7 cellular contexts compared by ENCODE assay signal in the genomic region with DNA sequence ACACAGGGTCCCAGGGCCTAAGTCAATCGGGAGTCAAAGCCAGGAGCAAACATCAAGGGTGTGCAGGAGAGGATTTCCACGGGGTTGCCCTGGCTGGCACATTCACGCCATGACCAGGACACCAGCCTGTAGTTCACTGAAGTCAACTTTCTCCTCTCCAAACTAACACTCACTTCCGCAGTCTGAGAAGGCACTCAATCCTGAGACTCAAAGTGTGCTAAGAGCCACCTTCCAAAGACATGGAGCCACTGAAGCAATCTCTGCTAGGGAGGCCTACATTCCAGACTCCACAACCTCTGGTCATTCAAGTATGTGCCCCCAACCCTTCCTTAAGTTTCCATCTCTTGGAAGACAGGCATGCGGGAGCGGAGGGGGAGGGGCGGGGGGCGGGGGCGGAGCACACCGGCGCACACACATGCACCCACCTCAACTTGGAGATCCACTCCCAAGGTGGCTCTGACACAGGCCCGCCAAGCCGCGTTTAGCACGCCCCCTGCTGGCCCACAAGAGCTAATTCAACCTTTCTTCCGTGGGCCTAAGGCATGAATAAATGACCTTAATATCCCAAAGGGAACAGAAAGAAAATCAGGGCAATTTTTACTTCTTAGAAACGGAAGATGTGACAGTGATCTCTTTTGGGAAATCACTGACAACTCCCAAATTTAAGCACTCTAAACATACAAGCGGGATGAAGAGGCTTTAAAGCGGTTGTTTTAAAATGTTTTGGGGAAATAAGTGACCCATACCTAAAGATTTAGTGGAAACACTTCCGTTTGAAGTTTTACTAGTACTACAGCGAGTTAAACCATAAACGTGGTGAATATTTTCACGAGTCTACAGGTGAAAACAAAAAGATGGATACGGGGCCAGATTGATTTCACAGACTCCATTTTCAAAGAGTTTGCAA. TPM values are rescaled to one million over a fixed set of nuclear protein-coding genes. Genes with fewer than 3 reads are reported as not detected.
A peak's percentile ranks its signal among the peaks of the same experiment; 100 is the strongest.
DNase-seq lines count a peak whose midpoint lies in the region; ATAC-seq, FAIRE-seq and TF ChIP-seq lines count a peak whose summit lies in the region.

No MANE protein-coding gene starts in this region.

- H3K27ac ChIP-seq in K562 (ENCODE audit: extremely low read depth, low read depth, low read length): no peak overlapping the region

- H3K9me3 Mint-ChIP-seq in T-helper 2 cell treated with Interferon-gamma antibody and Interleukin-4, amounts not matched to agents 5 μg/mL and 100 μg/mL, for 36 hours: no peaks in the 10 kb centered on the region

- H3K4me1 Mint-ChIP-seq in T-helper 2 cell treated with Interferon-gamma antibody and Interleukin-4, amounts not matched to agents 5 μg/mL and 100 μg/mL, for 36 hours (ENCODE audit: low read depth): peaks cover 8% of the 10 kb centered on the region

- H3K36me3 Mint-ChIP-seq in T-helper 2 cell treated with Interferon-gamma antibody and Interleukin-4, amounts not matched to agents 5 μg/mL and 100 μg/mL, for 36 hours (ENCODE audit: low read depth): no peaks in the 10 kb centered on the region

- CTCF ChIA-PET in K562 (lab: Yijun Ruan, JAX; ENCODE audit: low intra/inter-chr PET ratio): no interaction called here

- intact Hi-C loops in K562 (cut with micrococcal nuclease): no loop called here

- ATAC-seq in K562 (peak; percentile 82), GM19463 (IDR thresholded peaks at IDR 0.05; ENCODE audit: unreplicated experiment) (no peak)

- H3K9me1 ChIP-seq in K562 (ENCODE audit: control insufficient read depth, insufficient read depth, low read length): no peaks in the 10 kb centered on the region

- TF ChIP-seq CTCF in K562 (IDR thresholded peaks at IDR 0.05 in 2 of 3, conservative IDR thresholded peaks at IDR 0.05 in 1 of 3; ENCODE audit: insufficient read depth in 2 of 3, low read depth in 1 of 3, low read length in 3 of 3): peak; percentile 72 to 83 (median 75)

- DNase-seq in GM12891 (ENCODE audit: insufficient read length, low spot score): peak; percentile 29
- peak; percentile 26 for DNase-seq in NCI-H1436 treated with DMSO at 0.1 percent for 48 hours (lab: John Stamatoyannopoulos, UW)
- DNase-seq in T-helper 2 cell treated with Interferon-gamma antibody and Interleukin-4, amounts not matched to agents 5 μg/mL and 100 μg/mL, for 36 hours (ENCODE audit: low spot score): peak; percentile 56
- DNase-seq in K562 (ENCODE audit: extremely low read depth in 1 of 4, low spot score in 3 of 4): peak; percentile 50 to 69 (median 58)
- peak; percentile 83 for DNase-seq in inferior parietal cortex (ENCODE audit: extremely low spot score)
- DNase-seq in stimulated activated CD4-positive, alpha-beta T cell treated with anti-CD3 and anti-CD28 coated beads, Interleukin-2, amount 100 ng/mL, for 48 hours: peak; percentile 45 to 63

- POLR2A ChIA-PET in K562 (lab: Yijun Ruan, JAX): no interaction called here

- H3K27me3 ChIP-seq in K562 (ENCODE audit: control insufficient read depth in 2 of 2, insufficient read depth in 2 of 2, low read length in 2 of 2): no peaks in the 10 kb centered on the region

- no peak for TF ChIP-seq EP300 in K562 (IDR thresholded peaks at IDR 0.05; ENCODE audit: low read length)

- H3K79me2 ChIP-seq in K562 (ENCODE audit: control insufficient read depth, insufficient read depth, low read length): no peaks in the 10 kb centered on the region

- H3K27ac Mint-ChIP-seq in T-helper 2 cell treated with Interferon-gamma antibody and Interleukin-4, amounts not matched to agents 5 μg/mL and 100 μg/mL, for 36 hours: no peak overlapping the region

- peaks cover 35% of the 10 kb centered on the region for H3K27me3 Mint-ChIP-seq in T-helper 2 cell treated with Interferon-gamma antibody and Interleukin-4, amounts not matched to agents 5 μg/mL and 100 μg/mL, for 36 hours (ENCODE audit: low read depth)

- BruUV-seq in K562 (replicated peaks; lab: Mats Ljungman, UMichigan): no TSS peak

- FAIRE-seq in GM12891 (lab: Jason Lieb, UNC): peak; percentile 85
- FAIRE-seq in K562 (lab: Jason Lieb, UNC): peak; percentile 72

- H3K36me3 ChIP-seq in K562 (ENCODE audit: control insufficient read depth, insufficient read depth, low read length): no peaks in the 10 kb centered on the region

- 14% methylated on average over 13 of the region's 24 CpGs for WGBS in K562 (ENCODE audit: insufficient coverage, low coverage, missing lambda C conversion rate)

- H3K4me2 ChIP-seq in K562 (ENCODE audit: insufficient read depth, low read length): no peak overlapping the region

- peak in 1 of 2 experiments; percentile 44; a peak in 2 of 4 replicates for TF ChIP-seq RAD21 in K562 (CRISPR knock-in tag; conservative IDR thresholded peaks at IDR 0.05 in 1 of 2, IDR thresholded peaks at IDR 0.05 in 1 of 2)

- H3K4me1 ChIP-seq in K562 (replicated peaks in 1 of 2; ENCODE audit: control insufficient read depth in 2 of 2, insufficient read depth in 2 of 2, low read length in 2 of 2): peaks cover 0 to 8% of the 10 kb centered on the region in 2 experiments; a peak in 2 of 5 replicates

- TF ChIP-seq POLR2A in GM12891 (IDR thresholded peaks at IDR 0.05; ENCODE audit: low read depth, low read length): no peak
- TF ChIP-seq POLR2A in K562 (conservative IDR thresholded peaks at IDR 0.05): no peak

- H3K4me3 Mint-ChIP-seq in T-helper 2 cell treated with Interferon-gamma antibody and Interleukin-4, amounts not matched to agents 5 μg/mL and 100 μg/mL, for 36 hours: peak overlapping the region; percentile 11

- H3K4me3 ChIP-seq in K562: no peak overlapping the region

- no peak overlapping the region for H2AFZ ChIP-seq in K562 (ENCODE audit: low read depth, low read length)

- H4K20me1 ChIP-seq in K562 (replicated peaks; ENCODE audit: control insufficient read depth, insufficient read depth, low read length): no peaks in the 10 kb centered on the region

- no peaks in the 10 kb centered on the region for H3K9me3 ChIP-seq in K562 (replicated peaks; ENCODE audit: control insufficient read depth, insufficient read depth, low read depth, low read length)

- in situ Hi-C loops in K562 (cut with MboI): no loop called here

- no peak overlapping the region for H3K9ac ChIP-seq in K562 (ENCODE audit: insufficient read depth in 1 of 2, low read depth in 2 of 2, low read length in 2 of 2)

TF ChIP-seq in GM12891, 5 proteins besides CTCF, POLR2A, EP300 and RAD21:
- no peak for TF ChIP-seq TAF1 (IDR thresholded peaks at IDR 0.05; ENCODE audit: low read depth, low read length)
- no peak for TF ChIP-seq POU2F2 (IDR thresholded peaks at IDR 0.05; ENCODE audit: low read depth, low read length)
- TF ChIP-seq POLR2AphosphoS5 (IDR thresholded peaks at IDR 0.05; ENCODE audit: low read depth, low read length): no peak
- TF ChIP-seq PAX5 (IDR thresholded peaks at IDR 0.05; ENCODE audit: insufficient read depth, low read length, severe bottlenecking): no peak
- no peak for TF ChIP-seq SPI1 (IDR thresholded peaks at IDR 0.05; ENCODE audit: low read depth, low read length)

TF ChIP-seq in K562, 482 proteins besides CTCF, POLR2A, EP300 and RAD21:
- TF ChIP-seq, protein P1, sequence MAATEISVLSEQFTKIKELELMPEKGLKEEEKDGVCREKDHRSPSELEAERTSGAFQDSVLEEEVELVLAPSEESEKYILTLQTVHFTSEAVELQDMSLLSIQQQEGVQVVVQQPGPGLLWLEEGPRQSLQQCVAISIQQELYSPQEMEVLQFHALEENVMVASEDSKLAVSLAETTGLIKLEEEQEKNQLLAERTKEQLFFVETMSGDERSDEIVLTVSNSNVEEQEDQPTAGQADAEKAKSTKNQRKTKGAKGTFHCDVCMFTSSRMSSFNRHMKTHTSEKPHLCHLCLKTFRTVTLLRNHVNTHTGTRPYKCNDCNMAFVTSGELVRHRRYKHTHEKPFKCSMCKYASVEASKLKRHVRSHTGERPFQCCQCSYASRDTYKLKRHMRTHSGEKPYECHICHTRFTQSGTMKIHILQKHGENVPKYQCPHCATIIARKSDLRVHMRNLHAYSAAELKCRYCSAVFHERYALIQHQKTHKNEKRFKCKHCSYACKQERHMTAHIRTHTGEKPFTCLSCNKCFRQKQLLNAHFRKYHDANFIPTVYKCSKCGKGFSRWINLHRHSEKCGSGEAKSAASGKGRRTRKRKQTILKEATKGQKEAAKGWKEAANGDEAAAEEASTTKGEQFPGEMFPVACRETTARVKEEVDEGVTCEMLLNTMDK (IDR thresholded peaks at IDR 0.05; ENCODE audit: borderline replicate concordance, insufficient read depth, low read depth, low read length, poor library complexity, severe bottlenecking): peak; percentile 3
- TF ChIP-seq ASH1L (IDR thresholded peaks at IDR 0.05; ENCODE audit: borderline replicate concordance, low read depth, partially characterized antibody) (no peak), SMC3 (conservative IDR thresholded peaks at IDR 0.05; ENCODE audit: insufficient read depth, low read depth, low read length) (0 out of 2 replicates have a peak, but pooled peaks have one; percentile 36)

RNA-seq across cellular contexts. Expression of a gene that starts 2.7 kb away (rescaled TPM):
- polyA plus RNA-seq in GM12891 (2012; ENCODE audit: low read depth, missing spikeins): 0.41 TPM
- total RNA-seq in K562 (2011; cell fraction: chromatin; rRNA removed; ENCODE audit: low replicate concordance): 0.09 and 0.28 TPM in 2 replicates
- 0.13 and 0.17 TPM in 2 replicates for total RNA-seq in K562 (2011; cell fraction: nucleolus; rRNA removed)
- 0.07 and 0.38 TPM in 2 replicates for total RNA-seq in K562 (2011; cell fraction: nucleoplasm; rRNA removed)
- total RNA-seq in K562 (2014; rRNA removed) (not detected in 2 replicates), K562 (2014; rRNA removed; fragmentation: Illumina TruSeq; extraction: Trizol) (0.16 TPM in 1 of 2 replicates, not detected in the other), K562 (2015; rRNA removed; fragmentation: Illumina TruSeq; extraction: Trizol) (not detected in 2 replicates), K562 (2021) (0.29 and 0.67 TPM in 2 replicates)
- polyA plus RNA-seq in K562 (2011; rRNA removed) (not detected in 2 replicates), K562 (2014; fragmentation: Illumina TruSeq; extraction: Trizol) (0.03 and 0.07 TPM in 2 replicates), K562 (2014; fragmentation: Nextera tagmentation; extraction: Ambion mirVana) (under 1 TPM in 1 of 2 experiments, not detected in 1; 0.52 TPM), K562 (2014; rRNA removed) (0.01 and 0.23 TPM in 2 replicates)
- 0.06 TPM in 1 of 2 replicates, not detected in the other for polyA plus RNA-seq in K562 (2011; cell fraction: cytosol; rRNA removed)
- 0.04 and 0.34 TPM in 2 replicates for polyA plus RNA-seq in K562 (2011; cell fraction: nucleus; rRNA removed)
- 0.05 and 0.24 TPM in 2 replicates for polyA plus RNA-seq in K562 (2012)
- polyA minus RNA-seq in K562 (2011; rRNA and poly(A)+ RNA removed): 0.12 and 0.46 TPM in 2 replicates
- not detected in 2 replicates for polyA minus RNA-seq in K562 (2011; cell fraction: cytosol; rRNA and poly(A)+ RNA removed)
- 0.11 and 0.13 TPM in 2 replicates for polyA minus RNA-seq in K562 (2011; cell fraction: nucleus; rRNA and poly(A)+ RNA removed)

Comparison
In these comparisons a context has a peak if more than half of its experiments do, and no peak if none do; other contexts are left out.
1. DNase-seq: peak in every context shown above with its lines; median percentile 83 in inferior parietal cortex; 58 in K562; 56 in T-helper 2 cell treated with Interferon-gamma antibody and Interleukin-4, amounts not matched to agents 5 μg/mL and 100 μg/mL, for 36 hours; 54 in stimulated activated CD4-positive, alpha-beta T cell treated with anti-CD3 and anti-CD28 coated beads, Interleukin-2, amount 100 ng/mL, for 48 hours; 29 in GM12891; 26 in NCI-H1436 treated with DMSO at 0.1 percent for 48 hours.